Comparison of ENCODE assay signal across 14 cellular contexts in genomic region chr19:29815231-29815630, GRCh38. TPM values are rescaled to one million over a fixed set of nuclear protein-coding genes. Genes with fewer than 3 reads are reported as not detected.
DNase-seq lines count a peak whose midpoint lies in the region; ATAC-seq and TF ChIP-seq lines count a peak whose summit lies in the region.
"Had no signal": no experiment of that assay in that cellular context is flagged by ENCODE, and none has a peak within 500 bp of the region (broad histone marks: within the 10 kb centered on the region; RNA-seq: fewer than 3 reads in every experiment).

No MANE protein-coding gene starts in this region.

- peaks cover 30% of the 10 kb centered on the region for H3K36me3 Mint-ChIP-seq in activated CD4-positive, alpha-beta T cell treated with anti-CD3 and anti-CD28 coated beads, Interleukin-2, amount 10 ng/mL, durations not matched to agents 24 days and 14 days (ENCODE audit: low read depth)
- peaks cover 41% of the 10 kb centered on the region for H3K36me3 Mint-ChIP-seq in activated CD4-positive, alpha-beta T cell treated with anti-CD3 and anti-CD28 coated beads for 36 hours (ENCODE audit: low read depth)
- H3K36me3 Mint-ChIP-seq in stimulated activated naive B cell treated with anti-CD40 and anti-IgM and Interleukin-4, amounts not matched to agents 10 μg/mL and 1 μg/mL and 100 μg/mL, for 72 hours, result peaks cover 3 to 5% of the 10 kb centered on the region in 2 donors
- H3K36me3 Mint-ChIP-seq in activated CD8-positive, alpha-beta T cell treated with anti-CD3 and anti-CD28 coated beads for 36 hours (ENCODE audit: low read depth), result peaks cover 32% of the 10 kb centered on the region
- H3K36me3 Mint-ChIP-seq: immature natural killer cell had no signal

- peak overlapping the region; percentile 25 for H3K27ac Mint-ChIP-seq in activated CD4-positive, alpha-beta T cell treated with anti-CD3 and anti-CD28 coated beads, Interleukin-2, amount 10 ng/mL, durations not matched to agents 24 days and 14 days
- no peak overlapping the region for H3K27ac Mint-ChIP-seq in activated CD4-positive, alpha-beta T cell treated with anti-CD3 and anti-CD28 coated beads for 36 hours
- H3K27ac Mint-ChIP-seq in stimulated activated naive B cell treated with anti-CD40 and anti-IgM and Interleukin-4, amounts not matched to agents 10 μg/mL and 1 μg/mL and 100 μg/mL, for 72 hours, result no peak overlapping the region
- H3K27ac Mint-ChIP-seq in activated CD8-positive, alpha-beta T cell treated with anti-CD3 and anti-CD28 coated beads for 36 hours, result no peak overlapping the region
- H3K27ac Mint-ChIP-seq: immature natural killer cell had no signal

- CTCF ChIA-PET in activated CD4-positive, alpha-beta T cell treated with anti-CD3 and anti-CD28 coated beads for 36 hours (lab: Charles Lee), result interaction anchor here (0.6 to 1.1 kb wide), 3 partner anchors 14 to 55 kb away, joined by 3 read pairs; no protein-coding TSS in a partner anchor
- CTCF ChIA-PET in activated CD8-positive, alpha-beta T cell treated with anti-CD3 and anti-CD28 coated beads for 36 hours (lab: Charles Lee), result interaction anchor here (1.2 to 1.7 kb wide), 3 partner anchors 20 to 59 kb away, joined by 3 to 5 read pairs (median 3); no protein-coding TSS in a partner anchor

- DNase-seq in activated CD4-positive, alpha-beta T cell treated with anti-CD3 and anti-CD28 coated beads, Interleukin-2, amount 10 ng/mL, durations not matched to agents 24 days and 14 days, result peak; percentile 67
- DNase-seq in activated CD4-positive, alpha-beta T cell treated with anti-CD3 and anti-CD28 coated beads for 36 hours, result no peak
- DNase-seq in NCI-H526 treated with DMSO at 0.1 percent for 48 hours (lab: John Stamatoyannopoulos, UW) (peak; percentile 57), middle frontal gyrus (ENCODE audit: extremely low spot score, low spot score) (no peak), NCI-H1436 (lab: John Stamatoyannopoulos, UW) (no peak)
- DNase-seq in stimulated activated naive B cell treated with anti-CD40 and anti-IgM and Interleukin-4, amounts not matched to agents 10 μg/mL and 1 μg/mL and 100 μg/mL, for 72 hours, result peak; percentile 33
- no peak for DNase-seq in activated CD8-positive, alpha-beta T cell treated with anti-CD3 and anti-CD28 coated beads for 36 hours
- DNase-seq: 8988T, cortex of kidney, DMS153, immature natural killer cell, PC-9 had no signal

- H3K27me3 Mint-ChIP-seq in activated CD4-positive, alpha-beta T cell treated with anti-CD3 and anti-CD28 coated beads, Interleukin-2, amount 10 ng/mL, durations not matched to agents 24 days and 14 days, result no peaks in the 10 kb centered on the region
- no peaks in the 10 kb centered on the region for H3K27me3 Mint-ChIP-seq in activated CD4-positive, alpha-beta T cell treated with anti-CD3 and anti-CD28 coated beads for 36 hours
- H3K27me3 Mint-ChIP-seq in stimulated activated naive B cell treated with anti-CD40 and anti-IgM and Interleukin-4, amounts not matched to agents 10 μg/mL and 1 μg/mL and 100 μg/mL, for 72 hours, result peaks cover 9 to 13% of the 10 kb centered on the region in 2 donors
- H3K27me3 Mint-ChIP-seq in activated CD8-positive, alpha-beta T cell treated with anti-CD3 and anti-CD28 coated beads for 36 hours, result no peaks in the 10 kb centered on the region

- ATAC-seq in activated CD4-positive, alpha-beta T cell treated with anti-CD3 and anti-CD28 coated beads for 36 hours, result no peak
- ATAC-seq in HG02610 (IDR thresholded peaks at IDR 0.05; ENCODE audit: unreplicated experiment), result peak; percentile 25
- peak; percentile 31 to 32 for ATAC-seq in stimulated activated naive B cell treated with anti-CD40 and anti-IgM and Interleukin-4, amounts not matched to agents 10 μg/mL and 1 μg/mL and 100 μg/mL, for 72 hours (replicated peaks)
- no peak for ATAC-seq in activated CD8-positive, alpha-beta T cell treated with anti-CD3 and anti-CD28 coated beads for 36 hours
- ATAC-seq: mucosa of descending colon had no signal

- peaks cover 28% of the 10 kb centered on the region for H3K4me1 Mint-ChIP-seq in activated CD4-positive, alpha-beta T cell treated with anti-CD3 and anti-CD28 coated beads, Interleukin-2, amount 10 ng/mL, durations not matched to agents 24 days and 14 days
- peaks cover 15% of the 10 kb centered on the region for H3K4me1 Mint-ChIP-seq in activated CD4-positive, alpha-beta T cell treated with anti-CD3 and anti-CD28 coated beads for 36 hours
- peaks cover 13 to 25% of the 10 kb centered on the region in 2 donors for H3K4me1 Mint-ChIP-seq in stimulated activated naive B cell treated with anti-CD40 and anti-IgM and Interleukin-4, amounts not matched to agents 10 μg/mL and 1 μg/mL and 100 μg/mL, for 72 hours
- peaks cover 19% of the 10 kb centered on the region for H3K4me1 Mint-ChIP-seq in activated CD8-positive, alpha-beta T cell treated with anti-CD3 and anti-CD28 coated beads for 36 hours (ENCODE audit: low read depth)

- H3K9me3 Mint-ChIP-seq in activated CD4-positive, alpha-beta T cell treated with anti-CD3 and anti-CD28 coated beads, Interleukin-2, amount 10 ng/mL, durations not matched to agents 24 days and 14 days, result no peaks in the 10 kb centered on the region
- no peaks in the 10 kb centered on the region for H3K9me3 Mint-ChIP-seq in activated CD4-positive, alpha-beta T cell treated with anti-CD3 and anti-CD28 coated beads for 36 hours (ENCODE audit: low read depth)
- H3K9me3 Mint-ChIP-seq in stimulated activated naive B cell treated with anti-CD40 and anti-IgM and Interleukin-4, amounts not matched to agents 10 μg/mL and 1 μg/mL and 100 μg/mL, for 72 hours, result no peaks in the 10 kb centered on the region
- no peaks in the 10 kb centered on the region for H3K9me3 Mint-ChIP-seq in activated CD8-positive, alpha-beta T cell treated with anti-CD3 and anti-CD28 coated beads for 36 hours
- H3K9me3 Mint-ChIP-seq: immature natural killer cell had no signal

- intact Hi-C loops in activated CD4-positive, alpha-beta T cell treated with anti-CD3 and anti-CD28 coated beads, Interleukin-2, amount 10 ng/mL, durations not matched to agents 24 days and 14 days (cut with micrococcal nuclease), result no loop called here
- intact Hi-C loops in activated CD4-positive, alpha-beta T cell treated with anti-CD3 and anti-CD28 coated beads for 36 hours (cut with DNase I, micrococcal nuclease), result no loop called here
- intact Hi-C loops in activated CD8-positive, alpha-beta T cell treated with anti-CD3 and anti-CD28 coated beads for 36 hours (cut with micrococcal nuclease), result loop anchor here (2.0 kb wide), 1 partner anchor 14 kb away; no protein-coding TSS in a partner anchor

- no peak overlapping the region for H3K4me3 Mint-ChIP-seq in activated CD4-positive, alpha-beta T cell treated with anti-CD3 and anti-CD28 coated beads, Interleukin-2, amount 10 ng/mL, durations not matched to agents 24 days and 14 days
- H3K4me3 Mint-ChIP-seq in activated CD4-positive, alpha-beta T cell treated with anti-CD3 and anti-CD28 coated beads for 36 hours, result no peak overlapping the region
- peak overlapping the region in 1 of 2 donors; percentile 25 for H3K4me3 Mint-ChIP-seq in stimulated activated naive B cell treated with anti-CD40 and anti-IgM and Interleukin-4, amounts not matched to agents 10 μg/mL and 1 μg/mL and 100 μg/mL, for 72 hours
- H3K4me3 Mint-ChIP-seq in activated CD8-positive, alpha-beta T cell treated with anti-CD3 and anti-CD28 coated beads for 36 hours, result no peak overlapping the region
- H3K4me3 Mint-ChIP-seq: immature natural killer cell had no signal

- POLR2A ChIA-PET in activated CD4-positive, alpha-beta T cell treated with anti-CD3 and anti-CD28 coated beads for 36 hours (lab: Charles Lee), result interaction anchor here (0.6 kb wide), 1 partner anchor 27 kb away, joined by 4 read pairs; no protein-coding TSS in a partner anchor
- POLR2A ChIA-PET in activated CD8-positive, alpha-beta T cell treated with anti-CD3 and anti-CD28 coated beads for 36 hours (lab: Charles Lee), result interaction anchor here (1.2 to 1.7 kb wide), 2 partner anchors 9 to 14 kb away, joined by 3 to 7 read pairs; no protein-coding TSS in a partner anchor

- no peak for TF ChIP-seq CTCF in activated CD8-positive, alpha-beta T cell treated with anti-CD3 and anti-CD28 coated beads for 36 hours (IDR thresholded peaks at IDR 0.05)

RNA-seq across cellular contexts. Expression of gene CCNE1, which starts 3.4 kb away (rescaled TPM):
- 54.5 and 55.8 TPM in 2 replicates for total RNA-seq in activated CD4-positive, alpha-beta T cell treated with anti-CD3 and anti-CD28 coated beads, Interleukin-2, amount 10 ng/mL, durations not matched to agents 24 days and 14 days
- 10 to 100 TPM; 29.4 to 30.4 TPM for total RNA-seq in activated CD4-positive, alpha-beta T cell treated with anti-CD3 and anti-CD28 coated beads for 36 hours
- 10 to 100 TPM; 24.5 to 25.7 TPM for total RNA-seq in activated CD8-positive, alpha-beta T cell treated with anti-CD3 and anti-CD28 coated beads for 36 hours

Comparison
In these comparisons a context has a peak if more than half of its experiments do, and no peak if none do; other contexts are left out.
1. DNase-seq: peak in activated CD4-positive, alpha-beta T cell treated with anti-CD3 and anti-CD28 coated beads, Interleukin-2, amount 10 ng/mL, durations not matched to agents 24 days and 14 days (single experiment), NCI-H526 treated with DMSO at 0.1 percent for 48 hours (single experiment) and stimulated activated naive B cell treated with anti-CD40 and anti-IgM and Interleukin-4, amounts not matched to agents 10 μg/mL and 1 μg/mL and 100 μg/mL, for 72 hours (single experiment); none in activated CD4-positive, alpha-beta T cell treated with anti-CD3 and anti-CD28 coated beads for 36 hours (single experiment), middle frontal gyrus (single experiment), activated CD8-positive, alpha-beta T cell treated with anti-CD3 and anti-CD28 coated beads for 36 hours (single experiment) and NCI-H1436 (single experiment).
2. ATAC-seq: peak in HG02610 (single experiment) and stimulated activated naive B cell treated with anti-CD40 and anti-IgM and Interleukin-4, amounts not matched to agents 10 μg/mL and 1 μg/mL and 100 μg/mL, for 72 hours (2 of 2); none in activated CD4-positive, alpha-beta T cell treated with anti-CD3 and anti-CD28 coated beads for 36 hours (single experiment) and activated CD8-positive, alpha-beta T cell treated with anti-CD3 and anti-CD28 coated beads for 36 hours (single experiment).